Comparison of ENCODE assay signal across 26 cellular contexts in genomic region chr18:63785031-63785430, GRCh38. TPM values are rescaled to one million over a fixed set of nuclear protein-coding genes. Genes with fewer than 3 reads are reported as not detected.
"Had no signal": no experiment of that assay in that cellular context is flagged by ENCODE, and none has a peak within 500 bp of the region (broad histone marks: within the 10 kb centered on the region; RNA-seq: fewer than 3 reads in every experiment).

No MANE protein-coding gene starts in this region.

- H3K9me3 ChIP-seq: esophagus muscularis mucosa, heart left ventricle, mucosa of descending colon, ovary, suprapubic skin, thyroid gland had no signal

- H3K27ac Mint-ChIP-seq: naive thymus-derived CD8-positive, alpha-beta T cell; stimulated activated effector memory CD8-positive, alpha-beta T cell treated with anti-CD3 and anti-CD28 coated beads, Interleukin-12 subunit alpha, Interleukin-12 subunit beta, amount 100 ng/mL, for 72 hours; type B pancreatic cell had no signal

- H3K4me2 ChIP-seq: smooth muscle cell had no signal

- H3K36me3 ChIP-seq: esophagus muscularis mucosa, heart left ventricle, ovary, suprapubic skin, thyroid gland had no signal

- ATAC-seq: heart left ventricle; left colon; mucosa of descending colon; naive thymus-derived CD8-positive, alpha-beta T cell; right cardiac atrium; stimulated activated effector memory CD8-positive, alpha-beta T cell treated with anti-CD3 and anti-CD28 coated beads, Interleukin-12 subunit alpha, Interleukin-12 subunit beta, amount 100 ng/mL, for 72 hours; stimulated activated naive CD8-positive, alpha-beta T cell treated with anti-CD3 and anti-CD28 coated beads, Interleukin-15, Interleukin-2, amounts not matched to agents 100 U/mL and 50 U/mL, for 24 hours had no signal

- H3K27ac ChIP-seq: dorsolateral prefrontal cortex, epithelial cell of prostate, esophagus muscularis mucosa, heart left ventricle, ovary, suprapubic skin, thyroid gland had no signal

- H3K27me3 ChIP-seq: dorsolateral prefrontal cortex, esophagus muscularis mucosa, heart left ventricle, ovary, suprapubic skin, thyroid gland had no signal

- H3K4me3 ChIP-seq: dorsolateral prefrontal cortex, esophagus muscularis mucosa, heart left ventricle, mucosa of descending colon, ovary, smooth muscle cell, suprapubic skin, thyroid gland had no signal

- H3K4me3 Mint-ChIP-seq: naive thymus-derived CD8-positive, alpha-beta T cell; neural crest cell; stimulated activated effector memory CD8-positive, alpha-beta T cell treated with anti-CD3 and anti-CD28 coated beads, Interleukin-12 subunit alpha, Interleukin-12 subunit beta, amount 100 ng/mL, for 72 hours; type B pancreatic cell had no signal

- H3K27me3 Mint-ChIP-seq: type B pancreatic cell had no signal

- H3K4me1 ChIP-seq: esophagus muscularis mucosa, suprapubic skin, thyroid gland had no signal

- DNase-seq: cortex of kidney; dorsolateral prefrontal cortex; effector memory CD4-positive, alpha-beta T cell; heart left ventricle; hippocampal formation; left colon; mucosa of descending colon; naive thymus-derived CD8-positive, alpha-beta T cell; ovary; right cardiac atrium; stimulated activated CD4-positive, alpha-beta T cell treated with anti-CD3 and anti-CD28 coated beads, Interleukin-4, amount 100 ng/mL, for 1 hour; stimulated activated CD8-positive, alpha-beta memory T cell treated with anti-CD3 and anti-CD28 coated beads, Interleukin-4, amount 100 ng/mL, for 48 hours; stimulated activated naive CD8-positive, alpha-beta T cell treated with anti-CD3 and anti-CD28 coated beads, Interleukin-15, Interleukin-2, amounts not matched to agents 100 U/mL and 50 U/mL, for 24 hours; thyroid gland had no signal

- H3K4me1 Mint-ChIP-seq: neural crest cell had no signal

- H3K36me3 Mint-ChIP-seq: naive thymus-derived CD8-positive, alpha-beta T cell; stimulated activated effector memory CD8-positive, alpha-beta T cell treated with anti-CD3 and anti-CD28 coated beads, Interleukin-12 subunit alpha, Interleukin-12 subunit beta, amount 100 ng/mL, for 72 hours; type B pancreatic cell had no signal

- H3K9me3 Mint-ChIP-seq: neural crest cell; stimulated activated effector memory CD8-positive, alpha-beta T cell treated with anti-CD3 and anti-CD28 coated beads, Interleukin-12 subunit alpha, Interleukin-12 subunit beta, amount 100 ng/mL, for 72 hours; type B pancreatic cell had no signal

RNA-seq across cellular contexts. Expression of gene SERPINB7, which starts 9.8 kb away (rescaled TPM):
- total RNA-seq: esophagus muscularis mucosa; frontal cortex; liver; lung microvascular endothelial cell; mesenteric fat pad; mucosa of descending colon; naive thymus-derived CD8-positive, alpha-beta T cell; neural crest cell; posterior vena cava; right cardiac atrium; thyroid gland had no signal
